ENCODE assay signal across 1 cellular context in the genomic region with DNA sequence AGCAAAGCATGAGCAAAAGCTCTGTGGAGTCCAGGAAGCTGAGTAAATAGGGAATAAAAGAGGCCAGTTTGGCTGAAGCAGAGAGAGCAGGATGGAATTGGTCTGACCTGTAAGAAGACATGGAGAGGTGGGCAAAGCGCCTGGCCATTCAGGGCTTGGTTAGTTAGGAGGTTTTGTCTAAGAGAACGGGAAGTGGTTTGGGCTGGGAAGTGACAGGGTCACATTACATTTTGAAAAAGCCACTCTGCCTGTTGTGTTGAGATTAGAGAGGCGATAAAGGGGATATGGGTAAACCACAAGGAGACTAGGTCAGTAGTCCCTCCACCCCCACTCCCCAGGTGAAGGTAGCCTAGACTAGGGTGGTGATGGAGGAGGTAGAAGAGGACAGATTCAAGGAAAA.
TF ChIP-seq lines count a peak whose summit lies in the region.

No MANE protein-coding gene starts in this region.

TF ChIP-seq in K562, 482 proteins besides CTCF, POLR2A, EP300 and RAD21 (continued from another document):
- TF ChIP-seq, protein P1, sequence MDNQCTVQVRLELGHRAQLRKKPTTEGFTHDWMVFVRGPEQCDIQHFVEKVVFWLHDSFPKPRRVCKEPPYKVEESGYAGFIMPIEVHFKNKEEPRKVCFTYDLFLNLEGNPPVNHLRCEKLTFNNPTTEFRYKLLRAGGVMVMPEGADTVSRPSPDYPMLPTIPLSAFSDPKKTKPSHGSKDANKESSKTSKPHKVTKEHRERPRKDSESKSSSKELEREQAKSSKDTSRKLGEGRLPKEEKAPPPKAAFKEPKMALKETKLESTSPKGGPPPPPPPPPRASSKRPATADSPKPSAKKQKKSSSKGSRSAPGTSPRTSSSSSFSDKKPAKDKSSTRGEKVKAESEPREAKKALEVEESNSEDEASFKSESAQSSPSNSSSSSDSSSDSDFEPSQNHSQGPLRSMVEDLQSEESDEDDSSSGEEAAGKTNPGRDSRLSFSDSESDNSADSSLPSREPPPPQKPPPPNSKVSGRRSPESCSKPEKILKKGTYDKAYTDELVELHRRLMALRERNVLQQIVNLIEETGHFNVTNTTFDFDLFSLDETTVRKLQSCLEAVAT (IDR thresholded peaks at IDR 0.05), result peak in 1 of 2 experiments; percentile 83; a peak in 1 of 4 replicates
- TF ChIP-seq SUPT5H (IDR thresholded peaks at IDR 0.05), result peak; percentile 35; the same call in 1 of the 2 replicates
- peak; percentile 48; the same call in 1 of the 2 replicates for TF ChIP-seq TAL1 (IDR thresholded peaks at IDR 0.05)
- TF ChIP-seq NCOA1 (IDR thresholded peaks at IDR 0.05; ENCODE audit: low read depth), result 0 out of 2 replicates have a peak, but pooled peaks have one; percentile 53
